In genomic region chr10:21314906-21315305, GRCh38 we compare ENCODE assay signal across 12 cellular contexts.
DNase-seq lines count a peak whose midpoint lies in the region; ATAC-seq, FAIRE-seq and TF ChIP-seq lines count a peak whose summit lies in the region.
"Had no signal": no experiment of that assay in that cellular context is flagged by ENCODE, and none has a peak within 500 bp of the region (broad histone marks: within the 10 kb centered on the region; RNA-seq: fewer than 3 reads in every experiment).

No MANE protein-coding gene starts in this region.

- FAIRE-seq in H1 (lab: Jason Lieb, UNC) (no peak), GM19239 (lab: Jason Lieb, UNC) (no peak)

- peak overlapping the region; percentile 94 for H2BK120ac ChIP-seq in H1 (replicated peaks; ENCODE audit: low read depth, low read length)

- peak overlapping the region; percentile 89 for H2BK12ac ChIP-seq in H1 (ENCODE audit: low read depth, low read length)

- H4K8ac ChIP-seq in H1 (ENCODE audit: extremely low read depth, insufficient read depth, low read length): peak overlapping the region; percentile 88

- no peaks in the 10 kb centered on the region for H3K36me3 Mint-ChIP-seq in activated naive CD4-positive, alpha-beta T cell treated with anti-CD3 and anti-CD28 coated beads for 36 hours (ENCODE audit: low read depth)
- H3K36me3 Mint-ChIP-seq: activated naive CD4-positive, alpha-beta T cell treated with anti-CD3 and anti-CD28 coated beads, Interleukin-2, amount 50 U/mL, for 72 hours had no signal

- no peak overlapping the region for H3K4me3 ChIP-seq in MM.1S (ENCODE audit: low read length)
- no peak overlapping the region for H3K4me3 ChIP-seq in H1 (ENCODE audit: extremely low read depth in 1 of 4, insufficient read depth in 2 of 4, low read depth in 3 of 4, low read length in 4 of 4)
- no peak overlapping the region for H3K4me3 ChIP-seq in spleen

- H3K56ac ChIP-seq in H1 (replicated peaks; ENCODE audit: insufficient read length, low read depth, low read length): no peak overlapping the region

- intact Hi-C loops in spleen (cut with DNase I; ENCODE audit: low total_unique reads): no loop called here
- intact Hi-C loops in activated naive CD4-positive, alpha-beta T cell treated with anti-CD3 and anti-CD28 coated beads for 36 hours (cut with micrococcal nuclease): no loop called here

- H3K23me2 ChIP-seq in H1 (ENCODE audit: low read depth, low read length): no peaks in the 10 kb centered on the region

- no peak for TF ChIP-seq RAD21 in H1 (IDR thresholded peaks at IDR 0.05 in 1 of 2, conservative IDR thresholded peaks at IDR 0.05 in 1 of 2; ENCODE audit: low read depth in 2 of 2, low read length in 2 of 2)

- TF ChIP-seq CTCF in MM.1S (IDR thresholded peaks at IDR 0.05; ENCODE audit: low read length) (no peak), H1 (IDR thresholded peaks at IDR 0.05; ENCODE audit: control extremely low read depth in 1 of 3, insufficient read depth in 1 of 3, low read depth in 1 of 3, low read length in 3 of 3) (no peak), spleen (IDR thresholded peaks at IDR 0.05 in 8 of 11, conservative IDR thresholded peaks at IDR 0.05 in 3 of 11) (no peak)

- H3K27ac ChIP-seq in MM.1S (ENCODE audit: low read length): no peak overlapping the region
- H3K27ac ChIP-seq in H1 (ENCODE audit: low read depth, low read length): no peak overlapping the region
- peak overlapping the region in 7 of 8 donors; percentile 9 to 65 (median 56) for H3K27ac ChIP-seq in spleen

- no peaks in the 10 kb centered on the region for H3K79me2 ChIP-seq in MM.1S (ENCODE audit: low read length)
- no peaks in the 10 kb centered on the region for H3K79me2 ChIP-seq in H1 (ENCODE audit: control insufficient read depth in 1 of 2, insufficient read depth in 2 of 2, low read length in 2 of 2)

- no peaks in the 10 kb centered on the region for H3K9me2 ChIP-seq in MM.1S (replicated peaks; ENCODE audit: insufficient read depth, low read length)

- H3K23ac ChIP-seq in H1 (ENCODE audit: insufficient read length): no peak overlapping the region

- TF ChIP-seq EP300 in H1 (IDR thresholded peaks at IDR 0.05; ENCODE audit: borderline replicate concordance in 1 of 2, low read depth in 2 of 2, low read length in 2 of 2): no peak

- H3K9ac ChIP-seq in MM.1S (ENCODE audit: low read length) (no peak overlapping the region), H1 (replicated peaks in 1 of 4; ENCODE audit: extremely low read depth in 1 of 4, low read depth in 3 of 4, low read length in 3 of 4) (no peak overlapping the region)

- H2BK5ac ChIP-seq in H1 (ENCODE audit: low read depth, low read length): peak overlapping the region; percentile 91

- H2BK20ac ChIP-seq in H1 (ENCODE audit: low read length): peak overlapping the region; percentile 86

- peak overlapping the region; percentile 85 for H3K18ac ChIP-seq in H1 (ENCODE audit: extremely low read depth, low read length)

- H3K9me3 ChIP-seq in MM.1S (replicated peaks; ENCODE audit: insufficient read depth, low read length) (no peaks in the 10 kb centered on the region), H1 (ENCODE audit: insufficient read depth in 2 of 2, low read depth in 1 of 2, low read length in 1 of 2) (no peaks in the 10 kb centered on the region), spleen (no peaks in the 10 kb centered on the region)

- H2AFZ ChIP-seq in MM.1S (ENCODE audit: low read length) (no peak overlapping the region), H1 (ENCODE audit: low read length) (no peak overlapping the region)

- 45% methylated on average over 10 of the region's 11 CpGs; no CpG with 5 or more reads in 1 of the 2 experiments for WGBS in H1 (ENCODE audit: extremely low coverage in 1 of 2, insufficient coverage in 1 of 2, insufficient read length in 1 of 2, insufficient replicate concordance in 2 of 2, low coverage in 1 of 2, low lambda C conversion rate in 2 of 2, missing lambda C conversion rate in 1 of 2), 2 experiments
- 51 to 69% (median 56%) methylated on average over 8 to 11 of the region's 11 CpGs for WGBS in spleen, 5 donors

- no peak overlapping the region for H2BK15ac ChIP-seq in H1 (ENCODE audit: low read length)

- H4K20me1 ChIP-seq in MM.1S (ENCODE audit: insufficient read depth, low read length) (no peaks in the 10 kb centered on the region), H1 (replicated peaks in 1 of 2; ENCODE audit: control insufficient read depth in 1 of 2, insufficient read depth in 2 of 2, low read length in 2 of 2) (no peaks in the 10 kb centered on the region)

- H3K79me1 ChIP-seq in H1 (ENCODE audit: low read depth, low read length): no peaks in the 10 kb centered on the region

- H3K27me3 Mint-ChIP-seq in activated naive CD4-positive, alpha-beta T cell treated with anti-CD3 and anti-CD28 coated beads for 36 hours (ENCODE audit: low read depth): no peaks in the 10 kb centered on the region

- H3K4me1 ChIP-seq in MM.1S (ENCODE audit: low read length) (0 out of 2 replicates have a peak, but pooled peaks cover 8% of the 10 kb centered on the region), H1 (replicated peaks in 1 of 4; ENCODE audit: control insufficient read depth in 3 of 4, insufficient read depth in 4 of 4, low read length in 3 of 4) (peaks cover 11 to 24% (median 17%) of the 10 kb centered on the region in 4 experiments; a peak in 6 of 7 replicates), spleen (peaks cover 6 to 27% (median 19%) of the 10 kb centered on the region in 6 donors)

- peak overlapping the region; percentile 90 for H3K4ac ChIP-seq in H1 (replicated peaks; ENCODE audit: insufficient read length, low read depth, low read length)

- DNase-seq in MM.1S: no peak
- no peak for DNase-seq in H1 (ENCODE audit: low read depth in 1 of 2, low spot score in 2 of 2)
- DNase-seq in left kidney (ENCODE audit: low read depth, low spot score): peak; percentile 15
- DNase-seq in spleen: no peak
- no peak for DNase-seq in GM19239 (ENCODE audit: insufficient read length, low spot score)
- DNase-seq in activated naive CD4-positive, alpha-beta T cell treated with anti-CD3 and anti-CD28 coated beads for 36 hours: no peak
- no peak for DNase-seq in NCI-H1694 treated with DMSO at 0.1 percent for 48 hours (lab: John Stamatoyannopoulos, UW)
- DNase-seq: C1 segment of cervical spinal cord, NCI-H526 treated with DMSO at 0.1 percent for 48 hours, SHP77 treated with DMSO at 0.1 percent for 48 hours had no signal

- H3K27me3 ChIP-seq in MM.1S (replicated peaks; ENCODE audit: insufficient read depth, low read length): no peaks in the 10 kb centered on the region
- H3K27me3 ChIP-seq in H1 (replicated peaks in 1 of 4; ENCODE audit: control insufficient read depth in 3 of 4, extremely low read depth in 1 of 4, insufficient read depth in 3 of 4, low read length in 3 of 4): no peaks in the 10 kb centered on the region
- no peaks in the 10 kb centered on the region for H3K27me3 ChIP-seq in spleen (replicated peaks in 1 of 7)

- TF ChIP-seq POLR2A in H1 (IDR thresholded peaks at IDR 0.05; ENCODE audit: control extremely low read depth in 1 of 2, low read depth in 2 of 2, low read length in 2 of 2) (no peak), spleen (IDR thresholded peaks at IDR 0.05) (no peak)

- H3K4me2 ChIP-seq in MM.1S (ENCODE audit: low read depth, low read length) (peak overlapping the region; percentile 22; the same call in 1 of the 2 replicates), H1 (ENCODE audit: insufficient read depth in 1 of 2, low read depth in 2 of 2, low read length in 2 of 2) (peak overlapping the region in 1 of 2 experiments; percentile 22; a peak in 1 of 4 replicates)

- no peak overlapping the region for H2AK5ac ChIP-seq in H1 (ENCODE audit: low read depth, low read length)

- no peaks in the 10 kb centered on the region for H3K9me3 Mint-ChIP-seq in activated naive CD4-positive, alpha-beta T cell treated with anti-CD3 and anti-CD28 coated beads for 36 hours
- H3K9me3 Mint-ChIP-seq: activated naive CD4-positive, alpha-beta T cell treated with anti-CD3 and anti-CD28 coated beads, Interleukin-2, amount 50 U/mL, for 72 hours had no signal

- peak overlapping the region; percentile 87 for H4K91ac ChIP-seq in H1 (replicated peaks; ENCODE audit: insufficient read length, low read length)

- H3K14ac ChIP-seq in H1 (ENCODE audit: insufficient read length): no peak overlapping the region

- no peak overlapping the region for H3K4me3 Mint-ChIP-seq in activated naive CD4-positive, alpha-beta T cell treated with anti-CD3 and anti-CD28 coated beads for 36 hours

- CTCF ChIA-PET in H1 (lab: Charles Lee; ENCODE audit: partially characterized antibody): interaction anchor here (1.1 to 2.0 kb wide), 3 partner anchors 18 to 37 kb away, joined by 3 to 5 read pairs (median 4); no protein-coding TSS in a partner anchor
- CTCF ChIA-PET in activated naive CD4-positive, alpha-beta T cell treated with anti-CD3 and anti-CD28 coated beads for 36 hours (lab: Charles Lee): no interaction called here

- H3K27ac Mint-ChIP-seq in activated naive CD4-positive, alpha-beta T cell treated with anti-CD3 and anti-CD28 coated beads for 36 hours: no peak overlapping the region
- H3K27ac Mint-ChIP-seq: activated naive CD4-positive, alpha-beta T cell treated with anti-CD3 and anti-CD28 coated beads, Interleukin-2, amount 50 U/mL, for 72 hours had no signal

- H3K4me1 Mint-ChIP-seq in activated naive CD4-positive, alpha-beta T cell treated with anti-CD3 and anti-CD28 coated beads for 36 hours (ENCODE audit: low read depth): no peaks in the 10 kb centered on the region

- H3K36me3 ChIP-seq in MM.1S (replicated peaks; ENCODE audit: insufficient read depth, low read length) (no peaks in the 10 kb centered on the region), H1 (ENCODE audit: control insufficient read depth in 2 of 4, insufficient read depth in 4 of 4, low read length in 3 of 4) (no peaks in the 10 kb centered on the region), spleen (no peaks in the 10 kb centered on the region)

- POLR2A ChIA-PET in H1 (lab: Charles Lee; ENCODE audit: partially characterized antibody): no interaction called here

- H4K5ac ChIP-seq in H1 (ENCODE audit: insufficient read length, low read depth, low read length): peak overlapping the region; percentile 89

- no peak for ATAC-seq in HG03354 (IDR thresholded peaks at IDR 0.05; ENCODE audit: poor library complexity, severe bottlenecking, unreplicated experiment)
- ATAC-seq: activated naive CD4-positive, alpha-beta T cell treated with anti-CD3 and anti-CD28 coated beads, Interleukin-2, amount 50 U/mL, for 72 hours had no signal

- H3F3A ChIP-seq in MM.1S (ENCODE audit: insufficient read depth, low read length): no peaks in the 10 kb centered on the region

TF ChIP-seq in H1, 55 proteins besides CTCF, POLR2A, EP300 and RAD21:
- TF ChIP-seq ASH2L (IDR thresholded peaks at IDR 0.05; ENCODE audit: low read length): no peak
- no peak for TF ChIP-seq CREB1 (IDR thresholded peaks at IDR 0.05)

Comparison
In these comparisons a context has a peak if more than half of its experiments do, and no peak if none do; other contexts are left out.
1. H3K27ac ChIP-seq: peak in spleen (7 of 8); none in MM.1S (single experiment) and H1 (single experiment).